1 cellular context compared by ENCODE assay signal in genomic region chr14:104148433-104149277, GRCh38.
TF ChIP-seq lines count a peak whose summit lies in the region.

No MANE protein-coding gene starts in this region.

TF ChIP-seq in GM23338, 12 proteins besides CTCF, POLR2A, EP300 and RAD21 (continued from another document):
- TF ChIP-seq REST (IDR thresholded peaks at IDR 0.05; ENCODE audit: unreplicated experiment) (no peak), EZH2 (IDR thresholded peaks at IDR 0.05; ENCODE audit: low read depth, unreplicated experiment) (no peak), STAT1 (IDR thresholded peaks at IDR 0.05; ENCODE audit: unreplicated experiment) (no peak), ZNF462 (CRISPR knock-in tag; IDR thresholded peaks at IDR 0.05) (no peak), ETS1 (IDR thresholded peaks at IDR 0.05) (no peak), ZNF114 (CRISPR knock-in tag; IDR thresholded peaks at IDR 0.05) (no peak), CREB1 (CRISPR knock-in tag; IDR thresholded peaks at IDR 0.05; ENCODE audit: low read depth) (no peak), EZH2phosphoT487 (IDR thresholded peaks at IDR 0.05; ENCODE audit: unreplicated experiment) (no peak), POLR2AphosphoS5 (IDR thresholded peaks at IDR 0.05; ENCODE audit: low read depth) (no peak), NANOG (IDR thresholded peaks at IDR 0.05; ENCODE audit: borderline replicate concordance) (no peak), JUNB (IDR thresholded peaks at IDR 0.05; ENCODE audit: unreplicated experiment) (no peak)
